ENCODE assay signal across 8 cellular contexts in the genomic region with DNA sequence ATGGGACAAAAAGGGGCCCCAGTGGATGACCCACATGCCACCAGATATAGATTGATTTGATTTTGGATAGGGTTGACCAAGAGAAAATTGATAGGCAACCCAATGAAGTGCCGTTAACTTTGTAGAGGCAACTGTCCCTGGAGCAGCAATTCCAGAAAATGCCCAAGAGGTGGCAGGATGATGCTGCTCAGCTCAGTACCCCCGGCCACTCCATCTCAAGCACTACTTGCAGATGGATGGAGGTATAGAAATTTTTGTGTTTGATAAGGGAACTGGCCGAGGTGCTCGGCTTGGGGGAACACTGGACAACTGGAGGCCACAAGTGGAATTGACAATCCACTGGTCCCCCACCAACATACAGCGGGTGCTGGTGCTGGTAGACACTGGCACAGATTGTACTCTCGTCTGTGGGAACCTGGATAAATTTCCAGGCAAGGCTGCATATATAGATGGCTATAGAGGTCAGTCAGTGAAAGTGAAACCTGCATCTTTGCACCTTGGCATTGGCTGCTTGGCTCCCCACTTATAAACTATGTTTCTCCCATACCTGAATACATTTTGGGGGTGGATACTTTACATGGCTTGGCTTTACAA.
A peak's percentile ranks its signal among the peaks of the same experiment; 100 is the strongest.
DNase-seq lines count a peak whose midpoint lies in the region; ATAC-seq and TF ChIP-seq lines count a peak whose summit lies in the region.

No MANE protein-coding gene starts in this region.

- peak overlapping the region; percentile 41; the same call in 1 of the 2 replicates for H3K4me3 ChIP-seq in ACC112 (ENCODE audit: low read depth, low read length)
- no peak overlapping the region for H3K4me3 ChIP-seq in lower lobe of right lung

- no peaks in the 10 kb centered on the region for H3K36me3 ChIP-seq in ACC112 (ENCODE audit: insufficient read depth, low read length)
- H3K36me3 ChIP-seq in lower lobe of right lung = no peaks in the 10 kb centered on the region

- no peak overlapping the region for H3K27ac Mint-ChIP-seq in type B pancreatic cell

- H3K79me2 ChIP-seq in ACC112 (ENCODE audit: control insufficient read depth, insufficient read depth, low read length, unreplicated experiment) = no peaks in the 10 kb centered on the region

- no peaks in the 10 kb centered on the region for H3K36me3 Mint-ChIP-seq in type B pancreatic cell

- H3K27me3 Mint-ChIP-seq in type B pancreatic cell = no peaks in the 10 kb centered on the region

- no peak overlapping the region for H3K4me3 Mint-ChIP-seq in type B pancreatic cell

- peak; percentile 77 to 81 for ATAC-seq in lower lobe of right lung

- H2AFZ ChIP-seq in ACC112 (ENCODE audit: low read length, unreplicated experiment) = no peak overlapping the region

- peak; percentile 53 for DNase-seq in GM13976 (ENCODE audit: low spot score)
- DNase-seq in SHP77 treated with DMSO at 0.1 percent for 48 hours (lab: John Stamatoyannopoulos, UW) = peak; percentile 20
- peak; percentile 45 to 74 for DNase-seq in dermis microvascular lymphatic vessel endothelial cell (ENCODE audit: low read depth in 2 of 2)
- DNase-seq in lower lobe of right lung = no peak
- no peak for DNase-seq in type B pancreatic cell (ENCODE audit: extremely low spot score, unreplicated experiment)
- DNase-seq in NCI-H187 (lab: John Stamatoyannopoulos, UW) = no peak

- no peak for TF ChIP-seq EP300 in Ishikawa (IDR thresholded peaks at IDR 0.05; ENCODE audit: borderline replicate concordance)

- no peaks in the 10 kb centered on the region for H3K9me3 ChIP-seq in lower lobe of right lung

- TF ChIP-seq CTCF in GM13976 (IDR thresholded peaks at IDR 0.05; ENCODE audit: borderline replicate concordance, control extremely low read depth, extremely low read depth, insufficient read depth, missing control alignments) (peak; percentile 39), lower lobe of right lung (IDR thresholded peaks at IDR 0.05) (peak; percentile 73), type B pancreatic cell (conservative IDR thresholded peaks at IDR 0.05) (peak; percentile 69)

- no peaks in the 10 kb centered on the region for H3K27me3 ChIP-seq in ACC112 (ENCODE audit: insufficient read depth, low read length)
- no peaks in the 10 kb centered on the region for H3K27me3 ChIP-seq in lower lobe of right lung (ENCODE audit: low read depth)

- no peaks in the 10 kb centered on the region for H3K4me1 Mint-ChIP-seq in type B pancreatic cell (ENCODE audit: unreplicated experiment)

- TF ChIP-seq RAD21 in Ishikawa (IDR thresholded peaks at IDR 0.05; ENCODE audit: low read depth) = peak; percentile 84

- peaks cover 3% of the 10 kb centered on the region for H3K4me1 ChIP-seq in ACC112 (ENCODE audit: control insufficient read depth, insufficient read depth, low read length, unreplicated experiment)
- peaks cover 9% of the 10 kb centered on the region for H3K4me1 ChIP-seq in lower lobe of right lung

- intact Hi-C loops in lower lobe of right lung (cut with DNase I) = no loop called here

- no peak overlapping the region for H3K27ac ChIP-seq in ACC112 (ENCODE audit: low read depth, low read length)
- H3K27ac ChIP-seq in lower lobe of right lung = no peak overlapping the region

- H3K9me3 Mint-ChIP-seq in type B pancreatic cell = peaks cover 14% of the 10 kb centered on the region

- in situ Hi-C loops in GM13976 (cut with MboI; ENCODE audit: low sequenced_read_pairs, unreplicated experiment) = no loop called here

TF ChIP-seq in Ishikawa, 13 proteins besides CTCF, POLR2A, EP300 and RAD21:
- TF ChIP-seq FOXM1 (IDR thresholded peaks at IDR 0.05; ENCODE audit: borderline replicate concordance, low read depth) (no peak), NFIC (IDR thresholded peaks at IDR 0.05) (no peak), EGR1 (IDR thresholded peaks at IDR 0.05) (no peak), MAX (IDR thresholded peaks at IDR 0.05) (no peak)

Comparison
In these comparisons a context has a peak if more than half of its experiments do, and no peak if none do; other contexts are left out.
1. DNase-seq: peak in GM13976 (single experiment), SHP77 treated with DMSO at 0.1 percent for 48 hours (single experiment) and dermis microvascular lymphatic vessel endothelial cell (2 of 2); none in lower lobe of right lung (single experiment), type B pancreatic cell (single experiment) and NCI-H187 (0 of 2).
2. Peak in every context shown above with its lines, with median percentiles within 50 percentile points of each other: CTCF ChIP-seq.